ENCODE assay signal across 23 cellular contexts in the genomic region with DNA sequence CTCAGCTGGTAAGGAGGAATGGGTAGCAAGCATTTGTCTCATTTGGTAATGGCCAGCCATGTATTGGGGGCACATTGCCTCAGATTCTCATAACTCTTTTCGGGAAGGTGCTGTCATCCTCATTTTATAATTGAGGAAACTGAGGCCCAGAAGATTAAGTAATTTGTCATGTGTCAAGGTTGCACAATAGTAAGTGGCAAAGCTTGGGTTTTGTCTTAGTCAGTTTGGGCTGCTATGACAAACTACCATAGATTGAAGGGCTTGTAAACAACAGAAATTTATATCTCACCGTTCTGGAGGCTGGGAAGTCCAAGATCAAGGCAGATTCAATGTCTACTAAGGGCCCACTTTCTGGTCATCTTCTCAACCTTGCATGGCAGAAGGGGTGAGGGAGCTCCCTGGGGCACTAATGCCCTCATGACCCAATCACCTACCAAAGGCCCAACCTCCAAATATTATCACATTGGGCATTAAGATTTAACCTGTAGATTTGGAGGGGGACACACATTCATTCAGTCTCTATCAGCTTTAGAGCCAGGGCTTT.
"Had no signal": no experiment of that assay in that cellular context is flagged by ENCODE, and none has a peak within 500 bp of the region (broad histone marks: within the 10 kb centered on the region; RNA-seq: fewer than 3 reads in every experiment).

No MANE protein-coding gene starts in this region.

- H3K4me3 ChIP-seq: ascending aorta, Peyer's patch, SJSA1 had no signal

- DNase-seq: activated CD4-positive, alpha-beta T cell treated with anti-CD3 and anti-CD28 coated beads for 48 hours; activated CD4-positive, alpha-beta T cell treated with anti-CD3 and anti-CD28 coated beads, Interleukin-2, amount 50 U/mL, for 4 hours; activated CD4-positive, CD25-positive, alpha-beta regulatory T cell treated with anti-CD3 and anti-CD28 coated beads, Interleukin-2, amount 50 U/mL, for 72 hours; activated CD8-positive, alpha-beta memory T cell treated with anti-CD3 and anti-CD28 coated beads, Interleukin-2, amount 50 U/mL, for 48 hours; activated CD8-positive, alpha-beta T cell treated with anti-CD3 and anti-CD28 coated beads, Interleukin-2, amount 10 ng/mL, durations not matched to agents 7 days and 5 days; activated naive CD4-positive, alpha-beta T cell; activated T-cell treated with anti-CD3 and anti-CD28 coated beads, Interleukin-2, amount 50 U/mL, for 1 hour; KG1; NCI-H1048; NCI-H1930; NCI-H2171; NCI-H2227 treated with DMSO at 0.1 percent for 48 hours; NCI-H526; NK-92 treated with Interleukin-12 subunit alpha and Interleukin-12 subunit beta, amount 100 ng/mL, for 24 hours; Peyer's patch; SHP77; T-helper 17 cell; T-helper 9 cell had no signal

- H3K4me1 Mint-ChIP-seq: activated naive CD4-positive, alpha-beta T cell treated with anti-CD3 and anti-CD28 coated beads, Interleukin-2, amount 50 U/mL, for 24 hours had no signal

- H3K4me1 ChIP-seq: ascending aorta, Peyer's patch had no signal

- H3K4me3 Mint-ChIP-seq: activated CD8-positive, alpha-beta T cell treated with anti-CD3 and anti-CD28 coated beads, Interleukin-2, amount 10 ng/mL, durations not matched to agents 7 days and 5 days; activated naive CD4-positive, alpha-beta T cell treated with anti-CD3 and anti-CD28 coated beads, Interleukin-2, amount 50 U/mL, for 24 hours; brain; T-helper 17 cell; WTC11 had no signal

- H3K27ac ChIP-seq: ascending aorta, SJSA1 had no signal

- H3K36me3 ChIP-seq: ascending aorta, Peyer's patch had no signal

- H3K9me3 Mint-ChIP-seq: activated naive CD4-positive, alpha-beta T cell treated with anti-CD3 and anti-CD28 coated beads, Interleukin-2, amount 50 U/mL, for 24 hours; brain had no signal

- H3K27me3 Mint-ChIP-seq: activated naive CD4-positive, alpha-beta T cell treated with anti-CD3 and anti-CD28 coated beads, Interleukin-2, amount 50 U/mL, for 24 hours; brain; T-helper 17 cell had no signal

- H3K36me3 Mint-ChIP-seq: activated naive CD4-positive, alpha-beta T cell treated with anti-CD3 and anti-CD28 coated beads, Interleukin-2, amount 50 U/mL, for 24 hours had no signal

- H3K27ac Mint-ChIP-seq: activated CD8-positive, alpha-beta T cell treated with anti-CD3 and anti-CD28 coated beads, Interleukin-2, amount 10 ng/mL, durations not matched to agents 7 days and 5 days; activated naive CD4-positive, alpha-beta T cell treated with anti-CD3 and anti-CD28 coated beads, Interleukin-2, amount 50 U/mL, for 24 hours; T-helper 17 cell; WTC11 had no signal

- H3K27me3 ChIP-seq: ascending aorta, Peyer's patch, SJSA1 had no signal

- ATAC-seq: activated CD8-positive, alpha-beta T cell treated with anti-CD3 and anti-CD28 coated beads, Interleukin-2, amount 10 ng/mL, durations not matched to agents 7 days and 5 days; T-helper 17 cell; WTC11 had no signal

- H3K9me3 ChIP-seq: ascending aorta, Peyer's patch, SJSA1 had no signal
